In genomic region chr7:1428941-1429444, GRCh38 we compare ENCODE assay signal across 1 cellular context.
A peak's percentile ranks its signal among the peaks of the same experiment; 100 is the strongest.
TF ChIP-seq lines count a peak whose summit lies in the region.

No MANE protein-coding gene starts in this region.

TF ChIP-seq in HepG2, 621 proteins besides CTCF, POLR2A, EP300 and RAD21 (continues in another document):
- TF ChIP-seq SALL1 (CRISPR knock-in tag; IDR thresholded peaks at IDR 0.05) (peak; percentile 53; the same call in 1 of the 2 replicates), ETV6 (CRISPR knock-in tag; conservative IDR thresholded peaks at IDR 0.05) (no peak), SIX4 (CRISPR knock-in tag; IDR thresholded peaks at IDR 0.05) (no peak), FOXK2 (IDR thresholded peaks at IDR 0.05) (no peak), ZFP91 (CRISPR knock-in tag; IDR thresholded peaks at IDR 0.05; ENCODE audit: borderline replicate concordance) (peak; percentile 45; the same call in 1 of the 2 replicates), KLF15 (CRISPR knock-in tag; IDR thresholded peaks at IDR 0.05; ENCODE audit: borderline replicate concordance) (0 out of 2 replicates have a peak, but pooled peaks have one; percentile 56), PHF8 (CRISPR knock-in tag; IDR thresholded peaks at IDR 0.05) (peak; percentile 70), SNAPC5 (CRISPR knock-in tag; IDR thresholded peaks at IDR 0.05; ENCODE audit: borderline replicate concordance) (0 out of 2 replicates have a peak, but pooled peaks have one; percentile 33), TRIM22 (IDR thresholded peaks at IDR 0.05) (no peak), ZNF703 (CRISPR knock-in tag; IDR thresholded peaks at IDR 0.05; ENCODE audit: borderline replicate concordance) (peak; percentile 57; the same call in 1 of the 2 replicates), U2AF2 (IDR thresholded peaks at IDR 0.05; ENCODE audit: low read depth, low read length) (no peak), IRF2 (CRISPR knock-in tag; IDR thresholded peaks at IDR 0.05) (0 out of 2 replicates have a peak, but pooled peaks have one; percentile 34), SAFB2 (CRISPR knock-in tag; IDR thresholded peaks at IDR 0.05; ENCODE audit: borderline replicate concordance, low read depth) (no peak), SP4 (CRISPR knock-in tag; IDR thresholded peaks at IDR 0.05) (peak; percentile 58; the same call in 1 of the 2 replicates), HOXA3 (CRISPR knock-in tag; IDR thresholded peaks at IDR 0.05) (peak; percentile 14; the same call in 1 of the 2 replicates), ZFY (CRISPR knock-in tag; IDR thresholded peaks at IDR 0.05) (peak; percentile 91), DR1 (CRISPR knock-in tag; IDR thresholded peaks at IDR 0.05) (peak; percentile 56; the same call in 1 of the 2 replicates), ZNF256 (CRISPR knock-in tag; conservative IDR thresholded peaks at IDR 0.05) (0 out of 2 replicates have a peak, but pooled peaks have one; percentile 3), ZNF687 (CRISPR knock-in tag; IDR thresholded peaks at IDR 0.05) (peak; percentile 86), ZHX2 (IDR thresholded peaks at IDR 0.05; ENCODE audit: low read depth) (no peak), ZHX2 (CRISPR knock-in tag; IDR thresholded peaks at IDR 0.05; ENCODE audit: borderline replicate concordance) (0 out of 2 replicates have a peak, but pooled peaks have one; percentile 77), ZNF160 (CRISPR knock-in tag; IDR thresholded peaks at IDR 0.05) (0 out of 2 replicates have a peak, but pooled peaks have one; percentile 31), ZNF280D (CRISPR knock-in tag; IDR thresholded peaks at IDR 0.05) (no peak), SIN3B (IDR thresholded peaks at IDR 0.05; ENCODE audit: low read length) (no peak)
- TF ChIP-seq, protein P1, sequence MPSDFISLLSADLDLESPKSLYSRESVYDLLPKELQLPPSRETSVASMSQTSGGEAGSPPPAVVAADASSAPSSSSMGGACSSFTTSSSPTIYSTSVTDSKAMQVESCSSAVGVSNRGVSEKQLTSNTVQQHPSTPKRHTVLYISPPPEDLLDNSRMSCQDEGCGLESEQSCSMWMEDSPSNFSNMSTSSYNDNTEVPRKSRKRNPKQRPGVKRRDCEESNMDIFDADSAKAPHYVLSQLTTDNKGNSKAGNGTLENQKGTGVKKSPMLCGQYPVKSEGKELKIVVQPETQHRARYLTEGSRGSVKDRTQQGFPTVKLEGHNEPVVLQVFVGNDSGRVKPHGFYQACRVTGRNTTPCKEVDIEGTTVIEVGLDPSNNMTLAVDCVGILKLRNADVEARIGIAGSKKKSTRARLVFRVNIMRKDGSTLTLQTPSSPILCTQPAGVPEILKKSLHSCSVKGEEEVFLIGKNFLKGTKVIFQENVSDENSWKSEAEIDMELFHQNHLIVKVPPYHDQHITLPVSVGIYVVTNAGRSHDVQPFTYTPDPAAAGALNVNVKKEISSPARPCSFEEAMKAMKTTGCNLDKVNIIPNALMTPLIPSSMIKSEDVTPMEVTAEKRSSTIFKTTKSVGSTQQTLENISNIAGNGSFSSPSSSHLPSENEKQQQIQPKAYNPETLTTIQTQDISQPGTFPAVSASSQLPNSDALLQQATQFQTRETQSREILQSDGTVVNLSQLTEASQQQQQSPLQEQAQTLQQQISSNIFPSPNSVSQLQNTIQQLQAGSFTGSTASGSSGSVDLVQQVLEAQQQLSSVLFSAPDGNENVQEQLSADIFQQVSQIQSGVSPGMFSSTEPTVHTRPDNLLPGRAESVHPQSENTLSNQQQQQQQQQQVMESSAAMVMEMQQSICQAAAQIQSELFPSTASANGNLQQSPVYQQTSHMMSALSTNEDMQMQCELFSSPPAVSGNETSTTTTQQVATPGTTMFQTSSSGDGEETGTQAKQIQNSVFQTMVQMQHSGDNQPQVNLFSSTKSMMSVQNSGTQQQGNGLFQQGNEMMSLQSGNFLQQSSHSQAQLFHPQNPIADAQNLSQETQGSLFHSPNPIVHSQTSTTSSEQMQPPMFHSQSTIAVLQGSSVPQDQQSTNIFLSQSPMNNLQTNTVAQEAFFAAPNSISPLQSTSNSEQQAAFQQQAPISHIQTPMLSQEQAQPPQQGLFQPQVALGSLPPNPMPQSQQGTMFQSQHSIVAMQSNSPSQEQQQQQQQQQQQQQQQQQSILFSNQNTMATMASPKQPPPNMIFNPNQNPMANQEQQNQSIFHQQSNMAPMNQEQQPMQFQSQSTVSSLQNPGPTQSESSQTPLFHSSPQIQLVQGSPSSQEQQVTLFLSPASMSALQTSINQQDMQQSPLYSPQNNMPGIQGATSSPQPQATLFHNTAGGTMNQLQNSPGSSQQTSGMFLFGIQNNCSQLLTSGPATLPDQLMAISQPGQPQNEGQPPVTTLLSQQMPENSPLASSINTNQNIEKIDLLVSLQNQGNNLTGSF (CRISPR knock-in tag; IDR thresholded peaks at IDR 0.05), result no peak
- TF ChIP-seq, protein P2, sequence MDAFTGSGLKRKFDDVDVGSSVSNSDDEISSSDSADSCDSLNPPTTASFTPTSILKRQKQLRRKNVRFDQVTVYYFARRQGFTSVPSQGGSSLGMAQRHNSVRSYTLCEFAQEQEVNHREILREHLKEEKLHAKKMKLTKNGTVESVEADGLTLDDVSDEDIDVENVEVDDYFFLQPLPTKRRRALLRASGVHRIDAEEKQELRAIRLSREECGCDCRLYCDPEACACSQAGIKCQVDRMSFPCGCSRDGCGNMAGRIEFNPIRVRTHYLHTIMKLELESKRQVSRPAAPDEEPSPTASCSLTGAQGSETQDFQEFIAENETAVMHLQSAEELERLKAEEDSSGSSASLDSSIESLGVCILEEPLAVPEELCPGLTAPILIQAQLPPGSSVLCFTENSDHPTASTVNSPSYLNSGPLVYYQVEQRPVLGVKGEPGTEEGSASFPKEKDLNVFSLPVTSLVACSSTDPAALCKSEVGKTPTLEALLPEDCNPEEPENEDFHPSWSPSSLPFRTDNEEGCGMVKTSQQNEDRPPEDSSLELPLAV (CRISPR knock-in tag; conservative IDR thresholded peaks at IDR 0.05; ENCODE audit: low read depth), result no peak
- TF ChIP-seq, protein P3, sequence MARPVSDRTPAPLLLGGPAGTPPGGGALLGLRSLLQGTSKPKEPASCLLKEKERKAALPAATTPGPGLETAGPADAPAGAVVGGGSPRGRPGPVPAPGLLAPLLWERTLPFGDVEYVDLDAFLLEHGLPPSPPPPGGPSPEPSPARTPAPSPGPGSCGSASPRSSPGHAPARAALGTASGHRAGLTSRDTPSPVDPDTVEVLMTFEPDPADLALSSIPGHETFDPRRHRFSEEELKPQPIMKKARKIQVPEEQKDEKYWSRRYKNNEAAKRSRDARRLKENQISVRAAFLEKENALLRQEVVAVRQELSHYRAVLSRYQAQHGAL (CRISPR knock-in tag; IDR thresholded peaks at IDR 0.05; ENCODE audit: not compliant biosample characterization), result peak; percentile 41
